In genomic region chr14:22523283-22523682, GRCh38 we compare ENCODE assay signal across 1 cellular context.
TF ChIP-seq lines count a peak whose summit lies in the region.

No MANE protein-coding gene starts in this region.

TF ChIP-seq in GM12878, 131 proteins besides CTCF, POLR2A, EP300 and RAD21 (continued from another document):
- TF ChIP-seq, protein P1, sequence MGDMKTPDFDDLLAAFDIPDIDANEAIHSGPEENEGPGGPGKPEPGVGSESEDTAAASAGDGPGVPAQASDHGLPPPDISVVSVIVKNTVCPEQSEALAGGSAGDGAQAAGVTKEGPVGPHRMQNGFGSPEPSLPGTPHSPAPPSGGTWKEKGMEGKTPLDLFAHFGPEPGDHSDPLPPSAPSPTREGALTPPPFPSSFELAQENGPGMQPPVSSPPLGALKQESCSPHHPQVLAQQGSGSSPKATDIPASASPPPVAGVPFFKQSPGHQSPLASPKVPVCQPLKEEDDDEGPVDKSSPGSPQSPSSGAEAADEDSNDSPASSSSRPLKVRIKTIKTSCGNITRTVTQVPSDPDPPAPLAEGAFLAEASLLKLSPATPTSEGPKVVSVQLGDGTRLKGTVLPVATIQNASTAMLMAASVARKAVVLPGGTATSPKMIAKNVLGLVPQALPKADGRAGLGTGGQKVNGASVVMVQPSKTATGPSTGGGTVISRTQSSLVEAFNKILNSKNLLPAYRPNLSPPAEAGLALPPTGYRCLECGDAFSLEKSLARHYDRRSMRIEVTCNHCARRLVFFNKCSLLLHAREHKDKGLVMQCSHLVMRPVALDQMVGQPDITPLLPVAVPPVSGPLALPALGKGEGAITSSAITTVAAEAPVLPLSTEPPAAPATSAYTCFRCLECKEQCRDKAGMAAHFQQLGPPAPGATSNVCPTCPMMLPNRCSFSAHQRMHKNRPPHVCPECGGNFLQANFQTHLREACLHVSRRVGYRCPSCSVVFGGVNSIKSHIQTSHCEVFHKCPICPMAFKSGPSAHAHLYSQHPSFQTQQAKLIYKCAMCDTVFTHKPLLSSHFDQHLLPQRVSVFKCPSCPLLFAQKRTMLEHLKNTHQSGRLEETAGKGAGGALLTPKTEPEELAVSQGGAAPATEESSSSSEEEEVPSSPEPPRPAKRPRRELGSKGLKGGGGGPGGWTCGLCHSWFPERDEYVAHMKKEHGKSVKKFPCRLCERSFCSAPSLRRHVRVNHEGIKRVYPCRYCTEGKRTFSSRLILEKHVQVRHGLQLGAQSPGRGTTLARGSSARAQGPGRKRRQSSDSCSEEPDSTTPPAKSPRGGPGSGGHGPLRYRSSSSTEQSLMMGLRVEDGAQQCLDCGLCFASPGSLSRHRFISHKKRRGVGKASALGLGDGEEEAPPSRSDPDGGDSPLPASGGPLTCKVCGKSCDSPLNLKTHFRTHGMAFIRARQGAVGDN (IDR thresholded peaks at IDR 0.05): no peak
- peak; percentile 27; the same call in 1 of the 2 replicates for TF ChIP-seq NFIC (IDR thresholded peaks at IDR 0.05; ENCODE audit: low read depth, low read length)
- 0 out of 2 replicates have a peak, but pooled peaks have one; percentile 28 for TF ChIP-seq SPI1 (IDR thresholded peaks at IDR 0.05; ENCODE audit: borderline replicate concordance, insufficient read depth, low read depth, low read length)
- TF ChIP-seq RUNX3 (IDR thresholded peaks at IDR 0.05; ENCODE audit: low read length): peak; percentile 16; the same call in 1 of the 2 replicates
- 0 out of 2 replicates have a peak, but pooled peaks have one; percentile 15 for TF ChIP-seq IKZF1 (conservative IDR thresholded peaks at IDR 0.05)
- TF ChIP-seq MTA3 (IDR thresholded peaks at IDR 0.05; ENCODE audit: borderline replicate concordance, low read length): 0 out of 2 replicates have a peak, but pooled peaks have one; percentile 65
- TF ChIP-seq HDAC6 (IDR thresholded peaks at IDR 0.05; ENCODE audit: unreplicated experiment): no peak
